8 cellular contexts compared by ENCODE assay signal in genomic region chr6:141562181-141562800, GRCh38.
DNase-seq lines count a peak whose midpoint lies in the region; ATAC-seq and TF ChIP-seq lines count a peak whose summit lies in the region.

No MANE protein-coding gene starts in this region.

- no peak overlapping the region for H3K4me2 ChIP-seq in H9 (ENCODE audit: insufficient read depth, insufficient read length, low read length)

- no peak overlapping the region for H4K5ac ChIP-seq in H9 (ENCODE audit: insufficient read length, low read depth, low read length)

- no peak overlapping the region for H3K4ac ChIP-seq in H9 (ENCODE audit: low read depth, low read length)

- WGBS in H9 (ENCODE audit: extremely low coverage, insufficient read length, low lambda C conversion rate), result no CpG with 5 or more reads among the region's 15 CpGs

- no peak overlapping the region for H3K9ac ChIP-seq in H9 (ENCODE audit: extremely low read depth, insufficient read length, low read length)

- H3K27ac ChIP-seq in H9 (ENCODE audit: insufficient read length, low read depth, low read length), result no peak overlapping the region
- H3K27ac ChIP-seq in gastrocnemius medialis, result peak overlapping the region; percentile 36 to 72 (median 62)

- H2BK15ac ChIP-seq in H9 (ENCODE audit: low read depth, low read length), result no peak overlapping the region

- peak overlapping the region in 1 of 2 experiments; percentile 29; a peak in 3 of 5 replicates for H3K4me3 Mint-ChIP-seq in H9
- H3K4me3 Mint-ChIP-seq in activated T-helper 17 cell treated with anti-CD3 and anti-CD28 coated beads, Interleukin-2, amount 50 U/mL, for 72 hours, result peak overlapping the region; percentile 81

- H3T11ph ChIP-seq in H9 (ENCODE audit: low read length), result no peak overlapping the region

- H2AFZ ChIP-seq in H9 (ENCODE audit: low read length), result peak overlapping the region; percentile 49

- H2AK5ac ChIP-seq in H9 (ENCODE audit: insufficient read length, low read length), result no peak overlapping the region

- peaks cover 19 to 22% of the 10 kb centered on the region in 2 experiments for H3K4me1 Mint-ChIP-seq in H9
- H3K4me1 Mint-ChIP-seq in activated T-helper 17 cell treated with anti-CD3 and anti-CD28 coated beads, Interleukin-2, amount 50 U/mL, for 72 hours, result peaks cover 10% of the 10 kb centered on the region

- H3K18ac ChIP-seq in H9 (ENCODE audit: insufficient read length, low read depth, low read length), result no peak overlapping the region

- H3K27me3 Mint-ChIP-seq in H9 (ENCODE audit: low read depth), result no peaks in the 10 kb centered on the region
- peaks cover 3% of the 10 kb centered on the region for H3K27me3 Mint-ChIP-seq in activated T-helper 17 cell treated with anti-CD3 and anti-CD28 coated beads, Interleukin-2, amount 50 U/mL, for 72 hours

- no peak overlapping the region for H4K8ac ChIP-seq in H9 (replicated peaks; ENCODE audit: insufficient read length, low read depth, low read length)

- no peaks in the 10 kb centered on the region for H3K79me1 ChIP-seq in H9 (ENCODE audit: insufficient read depth, low read depth, low read length, poor library complexity, severe bottlenecking)

- DNase-seq in H9 (peak; percentile 76), NCI-H146 (lab: John Stamatoyannopoulos, UW) (peak; percentile 89), iPS DF 4.7 (ENCODE audit: extremely low read depth, low spot score) (peak; percentile 25), gastrocnemius medialis (no peak), GM19240 (ENCODE audit: insufficient read length, low spot score) (no peak)

- H2BK20ac ChIP-seq in H9 (ENCODE audit: low read depth, low read length, poor library complexity, severe bottlenecking), result no peak overlapping the region

- no peaks in the 10 kb centered on the region for H3K36me3 ChIP-seq in gastrocnemius medialis

- no peak for TF ChIP-seq CTCF in H9 (conservative IDR thresholded peaks at IDR 0.05)
- TF ChIP-seq CTCF in gastrocnemius medialis (IDR thresholded peaks at IDR 0.05 in 4 of 5, conservative IDR thresholded peaks at IDR 0.05 in 1 of 5), result no peak

- no peak overlapping the region for H3K56ac ChIP-seq in H9 (ENCODE audit: insufficient read length, low read depth, low read length)

- intact Hi-C loops in gastrocnemius medialis (cut with DNase I; ENCODE audit: low total_unique reads), result loop anchor here (10.0 kb wide), 1 partner anchor 257 kb away; no protein-coding TSS in a partner anchor

- no peak overlapping the region for H2BK120ac ChIP-seq in H9 (ENCODE audit: low read depth, low read length, poor library complexity, severe bottlenecking)

- peak overlapping the region; percentile 66 to 94 (median 80); a peak in 6 of 7 replicates for H3K27ac Mint-ChIP-seq in H9
- H3K27ac Mint-ChIP-seq in activated T-helper 17 cell treated with anti-CD3 and anti-CD28 coated beads, Interleukin-2, amount 50 U/mL, for 72 hours, result peak overlapping the region; percentile 83

- H3K9me3 Mint-ChIP-seq in H9, result 0 out of 5 replicates have a peak, but pooled peaks cover 0 to 2% of the 10 kb centered on the region in 2 experiments
- no peaks in the 10 kb centered on the region for H3K9me3 Mint-ChIP-seq in activated T-helper 17 cell treated with anti-CD3 and anti-CD28 coated beads, Interleukin-2, amount 50 U/mL, for 72 hours

- H2BK12ac ChIP-seq in H9 (ENCODE audit: insufficient read length, low read depth, low read length), result no peak overlapping the region

- ATAC-seq in GM18499 (IDR thresholded peaks at IDR 0.05; ENCODE audit: insufficient read depth, unreplicated experiment) (peak; percentile 8), gastrocnemius medialis (peak in 1 of 2 donors; percentile 41), GM18520 (IDR thresholded peaks at IDR 0.05; ENCODE audit: unreplicated experiment) (no peak)
- ATAC-seq in activated T-helper 17 cell treated with anti-CD3 and anti-CD28 coated beads, Interleukin-2, amount 50 U/mL, for 72 hours (replicated peaks), result peak; percentile 40

- H3K79me2 ChIP-seq in H9 (ENCODE audit: insufficient read depth, low read length), result no peaks in the 10 kb centered on the region

- in situ Hi-C loops in gastrocnemius medialis (cut with MboI; ENCODE audit: low sequenced_read_pairs in 4 of 4), result loop anchor here in 2 of 4 donors (25.0 kb wide), 1 partner anchor 250 kb away; no protein-coding TSS in a partner anchor

- peaks cover 0 to 7% (median 2%) of the 10 kb centered on the region in 3 experiments; a peak in 1 of 7 replicates for H3K36me3 Mint-ChIP-seq in H9 (ENCODE audit: insufficient read depth in 1 of 3, low read depth in 3 of 3)
- H3K36me3 Mint-ChIP-seq in activated T-helper 17 cell treated with anti-CD3 and anti-CD28 coated beads, Interleukin-2, amount 50 U/mL, for 72 hours (ENCODE audit: low read depth), result no peaks in the 10 kb centered on the region

- H2BK5ac ChIP-seq in H9 (ENCODE audit: insufficient read length, low read length), result no peak overlapping the region

- H3K9me3 ChIP-seq in H9 (ENCODE audit: control insufficient read depth, low read depth, low read length) (no peaks in the 10 kb centered on the region), gastrocnemius medialis (no peaks in the 10 kb centered on the region)

- H3K27me3 ChIP-seq in H9 (ENCODE audit: insufficient read depth, low read length) (no peaks in the 10 kb centered on the region), gastrocnemius medialis (no peaks in the 10 kb centered on the region)

- H3K23me2 ChIP-seq in H9 (ENCODE audit: insufficient read length, low read depth, low read length, poor library complexity, severe bottlenecking), result no peaks in the 10 kb centered on the region

- peaks cover 2% of the 10 kb centered on the region; the same call in 1 of the 2 replicates for H3K4me1 ChIP-seq in H9 (ENCODE audit: insufficient read depth, low read length)
- H3K4me1 ChIP-seq in gastrocnemius medialis, result peaks cover 0 to 12% of the 10 kb centered on the region in 2 donors

- no peak overlapping the region for H3K23ac ChIP-seq in H9 (ENCODE audit: insufficient read length, low read depth, low read length)

- H3K4me3 ChIP-seq in gastrocnemius medialis, result peak overlapping the region; percentile 19 to 43 (median 38)

- H3K14ac ChIP-seq in H9 (ENCODE audit: insufficient read depth, low read length), result no peak overlapping the region

- no peak overlapping the region for H4K91ac ChIP-seq in H9 (ENCODE audit: insufficient read length, low read depth, low read length)

- no peaks in the 10 kb centered on the region for H4K20me1 ChIP-seq in H9 (ENCODE audit: control insufficient read depth, insufficient read depth, insufficient read length)

- no peak for TF ChIP-seq POLR2A in gastrocnemius medialis (IDR thresholded peaks at IDR 0.05)

Comparison
In these comparisons a context has a peak if more than half of its experiments do, and no peak if none do; other contexts are left out.
1. DNase-seq: peak in H9 (single experiment), NCI-H146 (single experiment) and iPS DF 4.7 (single experiment); none in gastrocnemius medialis (0 of 2) and GM19240 (single experiment).